ENCODE assay signal across 8 cellular contexts in the genomic region with DNA sequence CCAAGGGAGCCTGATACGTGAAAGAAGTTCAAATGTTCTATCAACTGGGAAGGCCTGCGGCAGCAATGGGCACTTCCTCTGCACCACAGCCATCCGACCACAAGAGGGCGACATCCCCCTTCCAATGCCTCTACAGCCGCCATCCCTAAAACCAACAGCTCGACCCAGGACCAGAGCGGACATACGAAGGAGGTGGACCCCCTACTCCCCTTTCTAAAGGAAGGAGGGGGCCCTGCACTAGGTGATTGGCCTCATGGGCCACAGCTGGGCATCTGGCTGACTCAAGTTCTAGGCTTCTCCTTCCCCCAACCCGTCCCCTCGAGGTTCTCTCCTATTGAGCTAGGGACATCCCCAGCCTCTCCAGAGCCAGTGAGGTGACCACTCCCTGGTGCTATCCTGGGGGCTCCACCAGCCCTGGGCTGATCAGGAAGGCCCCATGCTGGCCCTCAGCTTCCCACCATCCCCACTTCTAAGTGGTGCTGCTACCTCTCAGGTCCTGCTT.
A peak's percentile ranks its signal among the peaks of the same experiment; 100 is the strongest.
DNase-seq lines count a peak whose midpoint lies in the region; ATAC-seq and TF ChIP-seq lines count a peak whose summit lies in the region.

No MANE protein-coding gene starts in this region.

- TF ChIP-seq CTCF in brain (conservative IDR thresholded peaks at IDR 0.05) = peak; percentile 96 to 98

- TF ChIP-seq POLR2A in GM18505 (IDR thresholded peaks at IDR 0.05; ENCODE audit: borderline replicate concordance, extremely low read depth, insufficient read depth, insufficient read length) = no peak

- ATAC-seq in GM18505 (IDR thresholded peaks at IDR 0.05; ENCODE audit: unreplicated experiment) = no peak

- DNase-seq in DMS153 treated with DMSO at 0.1 percent for 48 hours (lab: John Stamatoyannopoulos, UW; ENCODE audit: unreplicated experiment) = peak; percentile 26
- peak; percentile 57 for DNase-seq in H4 (ENCODE audit: low spot score)
- DNase-seq in NCI-H128 (lab: John Stamatoyannopoulos, UW; ENCODE audit: unreplicated experiment) = peak; percentile 1
- DNase-seq in UCSD-AML1 (lab: John Stamatoyannopoulos, UW; ENCODE audit: unreplicated experiment) = peak; percentile 74
- peak; percentile 48 to 58 (median 53) for DNase-seq in immature natural killer cell
- peak; percentile 52 to 85 (median 64) for DNase-seq in stimulated activated CD4-positive, alpha-beta T cell treated with anti-CD3 and anti-CD28 coated beads, Interleukin-12 subunit alpha, Interleukin-12 subunit beta, amount 100 ng/mL, for 48 hours (ENCODE audit: low read depth in 2 of 3, low spot score in 1 of 3)

- H3K9me3 Mint-ChIP-seq in brain (peaks cover 17 to 30% (median 25%) of the 10 kb centered on the region in 5 experiments), immature natural killer cell (peaks cover 0 to 8% (median 4%) of the 10 kb centered on the region in 6 donors)

- H3K4me3 Mint-ChIP-seq in brain = no peak overlapping the region
- H3K4me3 Mint-ChIP-seq in immature natural killer cell = peak overlapping the region in 1 of 5 donors; percentile 52

- H3K27ac Mint-ChIP-seq in brain = peak overlapping the region in 3 of 5 experiments; percentile 25 to 34 (median 25)
- peak overlapping the region in 2 of 6 donors; percentile 7 to 17 for H3K27ac Mint-ChIP-seq in immature natural killer cell

- H3K27me3 Mint-ChIP-seq in brain = peaks cover 12% of the 10 kb centered on the region
- peaks cover 1 to 5% (median 2%) of the 10 kb centered on the region in 3 donors for H3K27me3 Mint-ChIP-seq in immature natural killer cell (ENCODE audit: low read depth in 3 of 3)

- H3K36me3 Mint-ChIP-seq in brain (no peaks in the 10 kb centered on the region), immature natural killer cell (no peaks in the 10 kb centered on the region)

- H3K4me1 Mint-ChIP-seq in brain (peaks cover 12% of the 10 kb centered on the region), immature natural killer cell (peaks cover 14 to 24% of the 10 kb centered on the region in 2 donors)

Comparison
In these comparisons a context has a peak if more than half of its experiments do, and no peak if none do; other contexts are left out.
1. DNase-seq: peak in every context shown above with its lines; median percentile 74 in UCSD-AML1; 64 in stimulated activated CD4-positive, alpha-beta T cell treated with anti-CD3 and anti-CD28 coated beads, Interleukin-12 subunit alpha, Interleukin-12 subunit beta, amount 100 ng/mL, for 48 hours; 57 in H4; 53 in immature natural killer cell; 26 in DMS153 treated with DMSO at 0.1 percent for 48 hours; 1 in NCI-H128.